ENCODE assay signal across 8 cellular contexts in genomic region chr12:54032627-54033100, GRCh38. TPM values are rescaled to one million over a fixed set of nuclear protein-coding genes. Genes with fewer than 3 reads are reported as not detected.
DNase-seq lines count a peak whose midpoint lies in the region; ATAC-seq and TF ChIP-seq lines count a peak whose summit lies in the region.

HOXC5 (plus strand) TSS chr12:54033050; CDS start chr12:54033123, 73 bp downstream.

- in situ Hi-C loops in GM13977 (cut with MboI; ENCODE audit: low pct_unique_long_range_greater_than_20kb, low sequenced_read_pairs, unreplicated experiment) = loop anchor here (25.0 kb wide), 1 partner anchor 95 kb away; the partner anchor contains the start of gene HOXC13

- H3K27ac ChIP-seq in ACC112 (ENCODE audit: low read depth, low read length) = peak within 1 kb of the TSS; percentile 5; the same call in 1 of the 2 replicates

- H3K4me3 Mint-ChIP-seq in mesothelial cell of epicardium = peak within 1 kb of the TSS; percentile 86

- H3K9me3 Mint-ChIP-seq in mesothelial cell of epicardium = no peaks in the 10 kb centered on the region

- no peaks in the 10 kb centered on the region for H3K36me3 Mint-ChIP-seq in mesothelial cell of epicardium

- no peak for ATAC-seq in HG03139 (IDR thresholded peaks at IDR 0.05; ENCODE audit: unreplicated experiment)

- peak; percentile 93 for DNase-seq in GM13977 (ENCODE audit: low spot score)
- peak; percentile 70 for DNase-seq in NCI-H345 (lab: John Stamatoyannopoulos, UW)
- peak; percentile 40 to 60 for DNase-seq in activated CD4-positive, alpha-beta T cell treated with anti-CD3 and anti-CD28 coated beads for 4 hours
- DNase-seq in effector CD4-positive, alpha-beta T cell = peak; percentile 40
- peak in 1 of 2 experiments; percentile 94 for DNase-seq in mesothelial cell of epicardium (ENCODE audit: low spot score in 2 of 2, unreplicated experiment in 2 of 2)
- peak; percentile 32 to 34 for DNase-seq in stimulated activated CD8-positive, alpha-beta memory T cell treated with anti-CD3 and anti-CD28 coated beads, Interleukin-7, amount 100 ng/mL, for 1 hour (ENCODE audit: low read depth in 2 of 2)

- H3K27me3 Mint-ChIP-seq in mesothelial cell of epicardium (ENCODE audit: low read depth) = peaks cover 28% of the 10 kb centered on the region

- H3K4me1 Mint-ChIP-seq in mesothelial cell of epicardium = peaks cover 78% of the 10 kb centered on the region

- no peaks in the 10 kb centered on the region for H3K27me3 ChIP-seq in ACC112 (ENCODE audit: insufficient read depth, low read length)

- H3K4me1 ChIP-seq in ACC112 (ENCODE audit: control insufficient read depth, insufficient read depth, low read length, unreplicated experiment) = peaks cover 11% of the 10 kb centered on the region

- H3K36me3 ChIP-seq in ACC112 (ENCODE audit: insufficient read depth, low read length) = no peaks in the 10 kb centered on the region

- H2AFZ ChIP-seq in ACC112 (ENCODE audit: low read length, unreplicated experiment) = peak within 1 kb of the TSS; percentile 100

- H3K79me2 ChIP-seq in ACC112 (ENCODE audit: control insufficient read depth, insufficient read depth, low read length, unreplicated experiment) = no peaks in the 10 kb centered on the region

- TF ChIP-seq CTCF in GM13977 (IDR thresholded peaks at IDR 0.05; ENCODE audit: extremely low read depth, insufficient read depth, missing control alignments) = peak; percentile 92
- peak; percentile 99 for TF ChIP-seq CTCF in mesothelial cell of epicardium (IDR thresholded peaks at IDR 0.05; ENCODE audit: unreplicated experiment)

- H3K4me3 ChIP-seq in ACC112 (ENCODE audit: low read depth, low read length) = peak within 1 kb of the TSS; percentile 79

- H3K27ac Mint-ChIP-seq in mesothelial cell of epicardium = peak within 1 kb of the TSS; percentile 98

RNA-seq across cellular contexts. Expression of gene HOXC5, which starts in this region (rescaled TPM):
- total RNA-seq in mesothelial cell of epicardium = 28.7 to 33.8 TPM (median 29.3 TPM) in 3 replicates
